ENCODE assay signal across 16 cellular contexts in genomic region chr2:65319080-65319673, GRCh38.
A peak's percentile ranks its signal among the peaks of the same experiment; 100 is the strongest.
DNase-seq lines count a peak whose midpoint lies in the region; ATAC-seq, FAIRE-seq and TF ChIP-seq lines count a peak whose summit lies in the region.
"Had no signal": no experiment of that assay in that cellular context is flagged by ENCODE, and none has a peak within 500 bp of the region (broad histone marks: within the 10 kb centered on the region; RNA-seq: fewer than 3 reads in every experiment).

No MANE protein-coding gene starts in this region.

- no peaks in the 10 kb centered on the region for H3K27me3 Mint-ChIP-seq in osteocyte (ENCODE audit: unreplicated experiment)

- no peak for TF ChIP-seq POLR2A in HepG2 (IDR thresholded peaks at IDR 0.05; ENCODE audit: insufficient read depth in 1 of 2, low read depth in 2 of 2, low read length in 2 of 2)
- no peak for TF ChIP-seq POLR2A in right lobe of liver (IDR thresholded peaks at IDR 0.05)

- peaks cover under 1% of the 10 kb centered on the region; the same call in 1 of the 2 replicates for H4K20me1 ChIP-seq in HepG2 (ENCODE audit: insufficient read depth, low read length)

- peaks cover 28 to 71% of the 10 kb centered on the region in 2 experiments for H3K36me3 ChIP-seq in HepG2 (replicated peaks in 1 of 2; ENCODE audit: control insufficient read depth in 1 of 2, insufficient read depth in 2 of 2, low read length in 2 of 2)
- H3K36me3 ChIP-seq in right lobe of liver, result peaks cover 0 to 16% (median 2%) of the 10 kb centered on the region in 4 donors
- H3K36me3 ChIP-seq in SJSA1, result peaks cover 26% of the 10 kb centered on the region
- H3K36me3 ChIP-seq in urinary bladder (ENCODE audit: insufficient read depth), result no peaks in the 10 kb centered on the region

- H3K9me3 ChIP-seq in HepG2 (ENCODE audit: low read length) (no peaks in the 10 kb centered on the region), right lobe of liver (no peaks in the 10 kb centered on the region), SJSA1 (replicated peaks) (no peaks in the 10 kb centered on the region)
- H3K9me3 ChIP-seq: gastroesophageal sphincter had no signal

- no peak overlapping the region for H3K9ac ChIP-seq in HepG2 (ENCODE audit: insufficient read depth, low read depth, low read length)

- H3K9me3 Mint-ChIP-seq in osteocyte (ENCODE audit: unreplicated experiment), result no peaks in the 10 kb centered on the region
- H3K9me3 Mint-ChIP-seq: activated T-helper 1 cell treated with anti-CD3 and anti-CD28 coated beads, Interleukin-12 subunit alpha, Interleukin-12 subunit beta, Interleukin-2, Interleukin-4 antibody, amounts not matched to agents 30 ng/mL and 10 ng/mL and 1 ng/mL, durations not matched to agents 14 hours and 24 hours and 36 hours had no signal

- no peaks in the 10 kb centered on the region for H3K27me3 ChIP-seq in HepG2 (ENCODE audit: control insufficient read depth in 1 of 2, insufficient read depth in 2 of 2, low read length in 2 of 2)
- H3K27me3 ChIP-seq in right lobe of liver, result no peaks in the 10 kb centered on the region
- H3K27me3 ChIP-seq in SJSA1 (replicated peaks), result no peaks in the 10 kb centered on the region
- H3K27me3 ChIP-seq in foreskin keratinocyte, result no peaks in the 10 kb centered on the region
- H3K27me3 ChIP-seq: gastroesophageal sphincter had no signal

- H3K27ac Mint-ChIP-seq in osteocyte (ENCODE audit: unreplicated experiment), result no peak overlapping the region
- H3K27ac Mint-ChIP-seq: activated T-helper 1 cell treated with anti-CD3 and anti-CD28 coated beads, Interleukin-12 subunit alpha, Interleukin-12 subunit beta, Interleukin-2, Interleukin-4 antibody, amounts not matched to agents 30 ng/mL and 10 ng/mL and 1 ng/mL, durations not matched to agents 14 hours and 24 hours and 36 hours; stimulated activated memory B cell treated with anti-CD40 and anti-IgM and Interleukin-4, amounts not matched to agents 10 μg/mL and 1 μg/mL and 100 μg/mL, for 72 hours had no signal

- BruUV-seq in HepG2 (replicated peaks; lab: Mats Ljungman, UMichigan), result TSS peak; percentile 5

- no peak for FAIRE-seq in HepG2 (lab: Jason Lieb, UNC)

- no peak for TF ChIP-seq RAD21 in HepG2 (CRISPR knock-in tag; IDR thresholded peaks at IDR 0.05)

- H3K36me3 Mint-ChIP-seq in osteocyte (ENCODE audit: unreplicated experiment), result peaks cover 12% of the 10 kb centered on the region

- H3K4me3 ChIP-seq in HepG2 (replicated peaks in 1 of 3; ENCODE audit: insufficient read depth in 1 of 3, low read depth in 2 of 3, low read length in 3 of 3), result no peak overlapping the region
- H3K4me3 ChIP-seq in right lobe of liver, result no peak overlapping the region
- H3K4me3 ChIP-seq in SJSA1, result no peak overlapping the region
- H3K4me3 ChIP-seq in urinary bladder (ENCODE audit: low read depth, low read length), result no peak overlapping the region
- H3K4me3 ChIP-seq: gastroesophageal sphincter had no signal

- WGBS in HepG2 (ENCODE audit: low lambda C conversion rate), result 81% methylated on average over 5 of the region's 5 CpGs
- WGBS in right lobe of liver (ENCODE audit: insufficient coverage, low coverage, low lambda C conversion rate, missing lambda C conversion rate), result 73% methylated on average over 3 of the region's 5 CpGs
- 95% methylated on average over 5 of the region's 5 CpGs for WGBS in urinary bladder

- no peak overlapping the region for H3K27ac ChIP-seq in HepG2 (ENCODE audit: extremely low read length, insufficient read depth, low read length)
- no peak overlapping the region for H3K27ac ChIP-seq in right lobe of liver
- peak overlapping the region; percentile 86 for H3K27ac ChIP-seq in SJSA1
- peak overlapping the region; percentile 76 for H3K27ac ChIP-seq in foreskin keratinocyte
- H3K27ac ChIP-seq in urinary bladder (ENCODE audit: low read depth), result peak overlapping the region; percentile 72

- ATAC-seq in HepG2 (no peak), right lobe of liver (no peak), foreskin keratinocyte (no peak)

- H3K79me2 ChIP-seq in HepG2 (ENCODE audit: insufficient read depth, low read length), result peaks cover 2% of the 10 kb centered on the region

- H3K4me3 Mint-ChIP-seq in osteocyte (ENCODE audit: unreplicated experiment), result no peak overlapping the region
- H3K4me3 Mint-ChIP-seq: activated T-helper 1 cell treated with anti-CD3 and anti-CD28 coated beads, Interleukin-12 subunit alpha, Interleukin-12 subunit beta, Interleukin-2, Interleukin-4 antibody, amounts not matched to agents 30 ng/mL and 10 ng/mL and 1 ng/mL, durations not matched to agents 14 hours and 24 hours and 36 hours; stimulated activated memory B cell treated with anti-CD40 and anti-IgM and Interleukin-4, amounts not matched to agents 10 μg/mL and 1 μg/mL and 100 μg/mL, for 72 hours had no signal

- CTCF ChIA-PET in HepG2 (lab: Yijun Ruan, JAX; ENCODE audit: low intra/inter-chr PET ratio, low total read pairs), result no interaction called here

- H2AFZ ChIP-seq in HepG2 (ENCODE audit: low read length), result no peak overlapping the region

- no peak for TF ChIP-seq EP300 in HepG2 (IDR thresholded peaks at IDR 0.05; ENCODE audit: low read depth in 2 of 2, low read length in 2 of 2)
- no peak for TF ChIP-seq EP300 in HepG2 (CRISPR knock-in tag; IDR thresholded peaks at IDR 0.05; ENCODE audit: borderline replicate concordance)

- H3K4me2 ChIP-seq in HepG2 (ENCODE audit: low read depth, low read length), result no peak overlapping the region

- intact Hi-C loops in HepG2 (cut with micrococcal nuclease; ENCODE audit: unreplicated experiment), result no loop called here
- intact Hi-C loops in right lobe of liver (cut with DNase I), result no loop called here

- TF ChIP-seq CTCF in HepG2 (CRISPR knock-in tag; IDR thresholded peaks at IDR 0.05) (no peak), right lobe of liver (IDR thresholded peaks at IDR 0.05) (no peak), foreskin keratinocyte (conservative IDR thresholded peaks at IDR 0.05) (no peak), osteocyte (IDR thresholded peaks at IDR 0.05) (no peak)

- POLR2A ChIA-PET in HepG2 (lab: Yijun Ruan, JAX), result no interaction called here

- in situ Hi-C loops in HepG2 (cut with HindIII; ENCODE audit: extremely low pct_ligation_motif_present, low pct_unique_long_range_greater_than_20kb), result no loop called here

- no peak for DNase-seq in HepG2 (ENCODE audit: low spot score)
- DNase-seq in right lobe of liver, result no peak
- DNase-seq in SJSA1 (ENCODE audit: low read depth in 1 of 2, low spot score in 2 of 2), result peak in 1 of 2 experiments; percentile 4
- DNase-seq in foreskin keratinocyte, result no peak
- DNase-seq in activated effector memory CD4-positive, alpha-beta T cell treated with Interleukin-2 at 50 U/mL for 16 hours, result no peak
- no peak for DNase-seq in osteocyte (ENCODE audit: extremely low spot score, unreplicated experiment)
- no peak for DNase-seq in RKO (ENCODE audit: low spot score)
- DNase-seq: activated CD4-positive, CD25-positive, alpha-beta regulatory T cell treated with anti-CD3 and anti-CD28 coated beads, Interleukin-2, amount 50 U/mL, for 72 hours; amygdala; GDM1; NCI-H1048; NCI-H774 had no signal

- H3K4me1 ChIP-seq in HepG2 (ENCODE audit: insufficient read depth, low read length) (peaks cover 19% of the 10 kb centered on the region), right lobe of liver (peaks cover 0 to 11% (median 3%) of the 10 kb centered on the region in 4 donors), SJSA1 (replicated peaks) (peaks cover 21% of the 10 kb centered on the region), foreskin keratinocyte (peaks cover 53% of the 10 kb centered on the region), urinary bladder (ENCODE audit: insufficient read depth) (no peaks in the 10 kb centered on the region)

- H3K4me1 Mint-ChIP-seq in osteocyte (ENCODE audit: unreplicated experiment), result peaks cover 12% of the 10 kb centered on the region

TF ChIP-seq in HepG2, 621 proteins besides CTCF, POLR2A, EP300 and RAD21:
- TF ChIP-seq ZNF329 (CRISPR knock-in tag; IDR thresholded peaks at IDR 0.05; ENCODE audit: low read depth) (peak; percentile 99), ZNF350 (CRISPR knock-in tag; IDR thresholded peaks at IDR 0.05; ENCODE audit: borderline replicate concordance, low read depth) (peak; percentile 17; the same call in 1 of the 2 replicates), ARID4A (CRISPR knock-in tag; IDR thresholded peaks at IDR 0.05; ENCODE audit: borderline replicate concordance) (no peak), RBM22 (optimal IDR thresholded peaks at IDR 0.05; ENCODE audit: low read length) (peak; percentile 46)

Comparison
In these comparisons a context has a peak if more than half of its experiments do, and no peak if none do; other contexts are left out.
1. H3K27ac ChIP-seq: peak in SJSA1 (single experiment), foreskin keratinocyte (single experiment) and urinary bladder (single experiment); none in HepG2 (single experiment) and right lobe of liver (0 of 3).